13 cellular contexts compared by ENCODE assay signal in genomic region chr6:167093406-167093921, GRCh38. TPM values are rescaled to one million over a fixed set of nuclear protein-coding genes. Genes with fewer than 3 reads are reported as not detected.
DNase-seq lines count a peak whose midpoint lies in the region; ATAC-seq, FAIRE-seq and TF ChIP-seq lines count a peak whose summit lies in the region.
"Had no signal": no experiment of that assay in that cellular context is flagged by ENCODE, and none has a peak within 500 bp of the region (broad histone marks: within the 10 kb centered on the region; RNA-seq: fewer than 3 reads in every experiment).

No MANE protein-coding gene starts in this region.

- TF ChIP-seq EP300 in GM12878 (IDR thresholded peaks at IDR 0.05; ENCODE audit: borderline replicate concordance in 1 of 2, control insufficient read depth in 1 of 2, low read depth in 2 of 2, low read length in 2 of 2): peak in 1 of 2 experiments; percentile 24; a peak in 1 of 4 replicates

- TF ChIP-seq POLR2A in GM12878 (IDR thresholded peaks at IDR 0.05; ENCODE audit: low read depth, low read length): no peak

- H2AFZ ChIP-seq in GM12878 (ENCODE audit: control insufficient read depth, low read depth, low read length): peak overlapping the region; percentile 66
- no peak overlapping the region for H2AFZ ChIP-seq in hepatocyte
- H2AFZ ChIP-seq: parathyroid adenoma had no signal

- H3K4me3 Mint-ChIP-seq in glutamatergic neuron (ENCODE audit: unreplicated experiment): no peak overlapping the region
- H3K4me3 Mint-ChIP-seq: activated naive CD4-positive, alpha-beta T cell treated with anti-CD3 and anti-CD28 coated beads, Interleukin-2, amount 10 ng/mL, durations not matched to agents 7 days and 5 days had no signal

- in situ Hi-C loops in GM12878 (cut with MboI): no loop called here

- peaks cover 17% of the 10 kb centered on the region for H3K79me2 ChIP-seq in GM12878 (ENCODE audit: control insufficient read depth, insufficient read depth, low read length)
- no peaks in the 10 kb centered on the region for H3K79me2 ChIP-seq in hepatocyte
- H3K79me2 ChIP-seq: parathyroid adenoma had no signal

- H4K20me1 ChIP-seq in GM12878 (ENCODE audit: control insufficient read depth, insufficient read depth) (no peaks in the 10 kb centered on the region), hepatocyte (ENCODE audit: insufficient read depth, poor library complexity, severe bottlenecking) (no peaks in the 10 kb centered on the region)

- H3K27ac ChIP-seq in GM12878 (ENCODE audit: control insufficient read depth, insufficient read depth) (peak overlapping the region; percentile 99), neutrophil (peak overlapping the region; percentile 96), hepatocyte (no peak overlapping the region)
- H3K27ac ChIP-seq: parathyroid adenoma, VCaP had no signal

- no peaks in the 10 kb centered on the region for H3K27me3 Mint-ChIP-seq in glutamatergic neuron (ENCODE audit: unreplicated experiment)

- peaks cover 72% of the 10 kb centered on the region for H3K4me1 ChIP-seq in GM12878 (ENCODE audit: control insufficient read depth, insufficient read depth, low read length)
- H3K4me1 ChIP-seq in neutrophil (ENCODE audit: control insufficient read depth in 1 of 2, insufficient read depth in 1 of 2, low read depth in 1 of 2, low read length in 1 of 2): peaks cover 64 to 69% of the 10 kb centered on the region in 2 experiments
- no peaks in the 10 kb centered on the region for H3K4me1 ChIP-seq in hepatocyte (ENCODE audit: insufficient read depth)
- H3K4me1 ChIP-seq: parathyroid adenoma had no signal

- under 1% methylated on average over 20 of the region's 20 CpGs for WGBS in GM12878 (ENCODE audit: insufficient coverage, insufficient replicate concordance, low lambda C conversion rate, missing lambda C conversion rate)
- 97% methylated on average over 20 of the region's 20 CpGs for WGBS in hepatocyte (ENCODE audit: low lambda C conversion rate, missing lambda C conversion rate)

- no peaks in the 10 kb centered on the region for H3K9me2 ChIP-seq in hepatocyte (replicated peaks; ENCODE audit: insufficient read depth)

- POLR2A ChIA-PET in GM12878 (lab: Charles Lee): interaction anchor here (0.6 to 9.5 kb wide), 20 partner anchors 9 to 145 kb away, joined by 3 to 279 read pairs (median 8); partner anchors contain the start of genes CCR6, CEP43 and RNASET2

- TF ChIP-seq CTCF in GM12865 (IDR thresholded peaks at IDR 0.05; ENCODE audit: insufficient read depth, low read depth, low read length, missing control alignments): no peak
- TF ChIP-seq CTCF in GM12878 (IDR thresholded peaks at IDR 0.05 in 2 of 3, conservative IDR thresholded peaks at IDR 0.05 in 1 of 3; ENCODE audit: control insufficient read depth in 2 of 3, extremely low read depth in 1 of 3, insufficient read depth in 1 of 3, low read depth in 3 of 3, low read length in 3 of 3): no peak
- TF ChIP-seq CTCF in neutrophil (IDR thresholded peaks at IDR 0.05): no peak
- TF ChIP-seq CTCF in D721Med (IDR thresholded peaks at IDR 0.05; ENCODE audit: insufficient read depth, missing control alignments): no peak
- no peak for TF ChIP-seq CTCF in hepatocyte (IDR thresholded peaks at IDR 0.05; ENCODE audit: poor library complexity)
- TF ChIP-seq CTCF in glutamatergic neuron (IDR thresholded peaks at IDR 0.05; ENCODE audit: partially characterized antibody, unreplicated experiment): no peak

- FAIRE-seq in GM12878 (lab: Jason Lieb, UNC) (no peak), D721Med (lab: Jason Lieb, UNC) (no peak)

- RAD21 ChIA-PET in GM12878 (lab: Charles Lee; ENCODE audit: unreplicated experiment): interaction anchor here (0.6 to 8.7 kb wide), 25 partner anchors 8 to 245 kb away, joined by 3 to 231 read pairs (median 8); partner anchors contain the start of genes CCR6, CEP43 and RNASET2

- H3K9ac ChIP-seq in GM12878 (ENCODE audit: control insufficient read depth, insufficient read depth, low read length): peak overlapping the region; percentile 96
- H3K9ac ChIP-seq: parathyroid adenoma had no signal

- H3K27ac Mint-ChIP-seq in glutamatergic neuron (ENCODE audit: unreplicated experiment): no peak overlapping the region
- H3K27ac Mint-ChIP-seq: activated naive CD4-positive, alpha-beta T cell treated with anti-CD3 and anti-CD28 coated beads, Interleukin-2, amount 10 ng/mL, durations not matched to agents 7 days and 5 days had no signal

- ATAC-seq in HG03045 (IDR thresholded peaks at IDR 0.05; ENCODE audit: unreplicated experiment): peak; percentile 5
- peak; percentile 26 for ATAC-seq in GM12878
- ATAC-seq in GM19324 (IDR thresholded peaks at IDR 0.05; ENCODE audit: low FRiP score, unreplicated experiment): no peak

- H3K27me3 ChIP-seq in GM12878 (replicated peaks in 1 of 2; ENCODE audit: control insufficient read depth in 2 of 2, insufficient read depth in 2 of 2, low read length in 1 of 2) (no peaks in the 10 kb centered on the region), neutrophil (no peaks in the 10 kb centered on the region), hepatocyte (no peaks in the 10 kb centered on the region)

- H3K9me3 Mint-ChIP-seq in glutamatergic neuron (ENCODE audit: unreplicated experiment): no peaks in the 10 kb centered on the region
- H3K9me3 Mint-ChIP-seq: activated naive CD4-positive, alpha-beta T cell treated with anti-CD3 and anti-CD28 coated beads, Interleukin-2, amount 10 ng/mL, durations not matched to agents 7 days and 5 days had no signal

- TF ChIP-seq RAD21 in GM12878 (IDR thresholded peaks at IDR 0.05; ENCODE audit: insufficient read depth, low read depth, low read length): no peak

- intact Hi-C loops in GM12878 (cut with micrococcal nuclease; ENCODE audit: unreplicated experiment): loop anchor here (10.0 kb wide), 1 partner anchor 759 kb away; no protein-coding TSS in a partner anchor

- H3K4me3 ChIP-seq in GM12865 (ENCODE audit: low read depth, low read length) (peak overlapping the region; percentile 59), GM12878 (peak overlapping the region; percentile 70), neutrophil (ENCODE audit: low read depth in 1 of 2, low read length in 1 of 2) (peak overlapping the region; percentile 17 to 32), hepatocyte (no peak overlapping the region)

- SMC1A ChIA-PET in GM12878 (lab: Charles Lee; ENCODE audit: uncharacterized antibody, unreplicated experiment): interaction anchor here (0.7 to 11.3 kb wide), 25 partner anchors 9 to 306 kb away, joined by 3 to 542 read pairs (median 5); partner anchors contain the start of genes CCR6, CEP43 and RNASET2

- H3K36me3 Mint-ChIP-seq in glutamatergic neuron (ENCODE audit: unreplicated experiment): peaks cover 3% of the 10 kb centered on the region
- H3K36me3 Mint-ChIP-seq: activated naive CD4-positive, alpha-beta T cell treated with anti-CD3 and anti-CD28 coated beads, Interleukin-2, amount 10 ng/mL, durations not matched to agents 7 days and 5 days had no signal

- BruUV-seq in GM12878 (replicated peaks; lab: Mats Ljungman, UMichigan): TSS peak; percentile 92

- H3K4me1 Mint-ChIP-seq in glutamatergic neuron (ENCODE audit: low read depth, unreplicated experiment): no peaks in the 10 kb centered on the region

- CTCF ChIA-PET in GM12878 (lab: Yijun Ruan, JAX): interaction anchor here (0.5 to 7.7 kb wide), 13 partner anchors 9 to 134 kb away, joined by 3 to 129 read pairs (median 9); partner anchors contain the start of genes CCR6 and CEP43

- H3K9me3 ChIP-seq in GM12878 (replicated peaks; ENCODE audit: control insufficient read depth, insufficient read depth, low read length): no peaks in the 10 kb centered on the region; the same call in 1 of the 3 replicates
- H3K9me3 ChIP-seq in neutrophil: no peaks in the 10 kb centered on the region
- no peaks in the 10 kb centered on the region for H3K9me3 ChIP-seq in hepatocyte (ENCODE audit: low read depth)

- H3K36me3 ChIP-seq in GM12878 (ENCODE audit: control insufficient read depth in 2 of 2, insufficient read depth in 2 of 2, low read length in 1 of 2): no peaks in the 10 kb centered on the region
- no peaks in the 10 kb centered on the region for H3K36me3 ChIP-seq in neutrophil
- H3K36me3 ChIP-seq in hepatocyte (replicated peaks; ENCODE audit: insufficient read depth, low read depth): no peaks in the 10 kb centered on the region

- H3K4me2 ChIP-seq in GM12878 (ENCODE audit: control insufficient read depth, insufficient read depth) (peak overlapping the region; percentile 95), hepatocyte (no peak overlapping the region)

- peak; percentile 52 for DNase-seq in GM12865 (ENCODE audit: low read depth)
- DNase-seq in GM12878 (ENCODE audit: low read depth, low spot score): no peak
- DNase-seq in D721Med (ENCODE audit: insufficient read length, low spot score): no peak
- no peak for DNase-seq in hepatocyte (ENCODE audit: low spot score)
- no peak for DNase-seq in glutamatergic neuron
- DNase-seq: NCI-H446 had no signal

TF ChIP-seq in GM12878, 131 proteins besides CTCF, POLR2A, EP300 and RAD21 (continues in another document):
- TF ChIP-seq TAF1 (IDR thresholded peaks at IDR 0.05; ENCODE audit: borderline replicate concordance, low read depth, low read length) (peak; percentile 52; the same call in 1 of the 2 replicates), SREBF1 (IDR thresholded peaks at IDR 0.05; ENCODE audit: low read length) (0 out of 2 replicates have a peak, but pooled peaks have one; percentile 3), CREM (IDR thresholded peaks at IDR 0.05; ENCODE audit: low read depth) (peak; percentile 19; the same call in 1 of the 2 replicates), POU2F2 (IDR thresholded peaks at IDR 0.05; ENCODE audit: borderline replicate concordance, low read depth, low read length) (peak; percentile 24; the same call in 1 of the 3 replicates), ZNF274 (IDR thresholded peaks at IDR 0.05; ENCODE audit: insufficient read depth, insufficient read length) (no peak)

RNA-seq across cellular contexts. Expression of gene CCR6, which starts 29.4 kb away (rescaled TPM):
- total RNA-seq in GM12878 (2013; cell fraction: nucleolus; rRNA removed): 2.4 and 2.7 TPM in 2 replicates
- total RNA-seq in GM12878 (2014; rRNA removed) (7.2 and 7.6 TPM in 2 replicates), GM12878 (2014; rRNA removed; fragmentation: Illumina TruSeq; extraction: Trizol) (6.6 and 7.5 TPM in 2 replicates), GM12878 (2021) (5.6 and 7.3 TPM in 2 replicates), hepatocyte (2.0 and 2.6 TPM in 2 replicates), glutamatergic neuron (ENCODE audit: unreplicated experiment) (not detected)
- 2.3 TPM for polyA plus RNA-seq in GM12878 (2011; ENCODE audit: low read depth)
- polyA plus RNA-seq in GM12878 (2011; rRNA removed) (5.6 and 7.0 TPM in 2 replicates), GM12878 (2014; fragmentation: Illumina TruSeq; extraction: Trizol) (7.6 and 8.1 TPM in 2 replicates), GM12878 (2014; fragmentation: Nextera tagmentation; extraction: Ambion mirVana) (1 to 10 TPM; 5.5 to 6.8 TPM), GM12878 (2014; rRNA removed) (4.8 and 5.6 TPM in 2 replicates), GM12878 (2016; fragmentation: Nextera tagmentation; extraction: Ambion mirVana) (1 to 10 TPM; 2.2 to 3.3 TPM), hepatocyte (0.70 and 1.7 TPM in 2 replicates)
- 7.5 and 7.6 TPM in 2 replicates for polyA plus RNA-seq in GM12878 (2011; cell fraction: cytosol; rRNA removed)
- polyA plus RNA-seq in GM12878 (2011; cell fraction: nucleus; rRNA removed): 0.67 and 1.7 TPM in 2 replicates
- 1.9 and 3.1 TPM in 2 replicates for polyA plus RNA-seq in GM12878 (2012)
- polyA minus RNA-seq in GM12878 (2011; rRNA and poly(A)+ RNA removed): 12.6 and 15.8 TPM in 2 replicates
- polyA minus RNA-seq in GM12878 (2011; cell fraction: cytosol; rRNA and poly(A)+ RNA removed): 1.1 and 2.7 TPM in 2 replicates
- polyA minus RNA-seq in GM12878 (2011; cell fraction: nucleus; rRNA and poly(A)+ RNA removed): 0.73 and 1.3 TPM in 2 replicates
- total RNA-seq: fibroblast of villous mesenchyme had no signal
